In the genomic region with DNA sequence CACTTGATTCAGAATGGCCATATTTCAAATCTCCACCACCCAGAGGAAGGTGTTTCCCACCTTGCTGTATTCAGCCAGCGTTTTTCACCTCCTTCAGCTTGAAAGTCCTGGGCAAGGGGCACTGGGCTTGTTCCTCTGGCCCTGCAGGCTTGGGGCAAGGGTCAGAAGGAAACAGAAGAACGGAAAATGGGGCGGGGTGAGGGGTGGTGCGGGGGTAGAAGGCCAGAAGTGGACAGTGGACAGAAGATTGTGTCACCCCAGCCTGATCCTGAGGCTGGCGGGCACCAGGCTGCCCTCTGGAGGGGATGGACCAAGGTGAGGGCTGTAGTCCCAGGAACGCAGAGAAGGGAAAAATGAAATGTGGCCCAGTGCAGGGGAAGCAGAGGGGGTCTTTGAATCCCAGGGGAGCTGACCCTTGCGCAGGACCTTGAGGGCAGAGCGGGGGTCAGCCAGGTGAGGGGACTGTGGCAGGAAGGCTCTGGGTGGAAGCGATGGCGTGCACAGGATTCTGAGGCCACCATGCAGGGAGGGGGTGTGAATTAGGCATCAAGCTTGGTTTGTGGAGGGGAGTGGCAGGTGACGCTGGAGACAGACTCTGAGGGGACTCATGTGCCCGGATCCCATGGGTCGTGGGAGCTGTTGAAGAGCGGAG, we compare ENCODE assay signal across 1 cellular context.
TF ChIP-seq lines count a peak whose summit lies in the region.

No MANE protein-coding gene starts in this region.

TF ChIP-seq in GM23338, 12 proteins besides CTCF, POLR2A, EP300 and RAD21:
- TF ChIP-seq, protein P1, sequence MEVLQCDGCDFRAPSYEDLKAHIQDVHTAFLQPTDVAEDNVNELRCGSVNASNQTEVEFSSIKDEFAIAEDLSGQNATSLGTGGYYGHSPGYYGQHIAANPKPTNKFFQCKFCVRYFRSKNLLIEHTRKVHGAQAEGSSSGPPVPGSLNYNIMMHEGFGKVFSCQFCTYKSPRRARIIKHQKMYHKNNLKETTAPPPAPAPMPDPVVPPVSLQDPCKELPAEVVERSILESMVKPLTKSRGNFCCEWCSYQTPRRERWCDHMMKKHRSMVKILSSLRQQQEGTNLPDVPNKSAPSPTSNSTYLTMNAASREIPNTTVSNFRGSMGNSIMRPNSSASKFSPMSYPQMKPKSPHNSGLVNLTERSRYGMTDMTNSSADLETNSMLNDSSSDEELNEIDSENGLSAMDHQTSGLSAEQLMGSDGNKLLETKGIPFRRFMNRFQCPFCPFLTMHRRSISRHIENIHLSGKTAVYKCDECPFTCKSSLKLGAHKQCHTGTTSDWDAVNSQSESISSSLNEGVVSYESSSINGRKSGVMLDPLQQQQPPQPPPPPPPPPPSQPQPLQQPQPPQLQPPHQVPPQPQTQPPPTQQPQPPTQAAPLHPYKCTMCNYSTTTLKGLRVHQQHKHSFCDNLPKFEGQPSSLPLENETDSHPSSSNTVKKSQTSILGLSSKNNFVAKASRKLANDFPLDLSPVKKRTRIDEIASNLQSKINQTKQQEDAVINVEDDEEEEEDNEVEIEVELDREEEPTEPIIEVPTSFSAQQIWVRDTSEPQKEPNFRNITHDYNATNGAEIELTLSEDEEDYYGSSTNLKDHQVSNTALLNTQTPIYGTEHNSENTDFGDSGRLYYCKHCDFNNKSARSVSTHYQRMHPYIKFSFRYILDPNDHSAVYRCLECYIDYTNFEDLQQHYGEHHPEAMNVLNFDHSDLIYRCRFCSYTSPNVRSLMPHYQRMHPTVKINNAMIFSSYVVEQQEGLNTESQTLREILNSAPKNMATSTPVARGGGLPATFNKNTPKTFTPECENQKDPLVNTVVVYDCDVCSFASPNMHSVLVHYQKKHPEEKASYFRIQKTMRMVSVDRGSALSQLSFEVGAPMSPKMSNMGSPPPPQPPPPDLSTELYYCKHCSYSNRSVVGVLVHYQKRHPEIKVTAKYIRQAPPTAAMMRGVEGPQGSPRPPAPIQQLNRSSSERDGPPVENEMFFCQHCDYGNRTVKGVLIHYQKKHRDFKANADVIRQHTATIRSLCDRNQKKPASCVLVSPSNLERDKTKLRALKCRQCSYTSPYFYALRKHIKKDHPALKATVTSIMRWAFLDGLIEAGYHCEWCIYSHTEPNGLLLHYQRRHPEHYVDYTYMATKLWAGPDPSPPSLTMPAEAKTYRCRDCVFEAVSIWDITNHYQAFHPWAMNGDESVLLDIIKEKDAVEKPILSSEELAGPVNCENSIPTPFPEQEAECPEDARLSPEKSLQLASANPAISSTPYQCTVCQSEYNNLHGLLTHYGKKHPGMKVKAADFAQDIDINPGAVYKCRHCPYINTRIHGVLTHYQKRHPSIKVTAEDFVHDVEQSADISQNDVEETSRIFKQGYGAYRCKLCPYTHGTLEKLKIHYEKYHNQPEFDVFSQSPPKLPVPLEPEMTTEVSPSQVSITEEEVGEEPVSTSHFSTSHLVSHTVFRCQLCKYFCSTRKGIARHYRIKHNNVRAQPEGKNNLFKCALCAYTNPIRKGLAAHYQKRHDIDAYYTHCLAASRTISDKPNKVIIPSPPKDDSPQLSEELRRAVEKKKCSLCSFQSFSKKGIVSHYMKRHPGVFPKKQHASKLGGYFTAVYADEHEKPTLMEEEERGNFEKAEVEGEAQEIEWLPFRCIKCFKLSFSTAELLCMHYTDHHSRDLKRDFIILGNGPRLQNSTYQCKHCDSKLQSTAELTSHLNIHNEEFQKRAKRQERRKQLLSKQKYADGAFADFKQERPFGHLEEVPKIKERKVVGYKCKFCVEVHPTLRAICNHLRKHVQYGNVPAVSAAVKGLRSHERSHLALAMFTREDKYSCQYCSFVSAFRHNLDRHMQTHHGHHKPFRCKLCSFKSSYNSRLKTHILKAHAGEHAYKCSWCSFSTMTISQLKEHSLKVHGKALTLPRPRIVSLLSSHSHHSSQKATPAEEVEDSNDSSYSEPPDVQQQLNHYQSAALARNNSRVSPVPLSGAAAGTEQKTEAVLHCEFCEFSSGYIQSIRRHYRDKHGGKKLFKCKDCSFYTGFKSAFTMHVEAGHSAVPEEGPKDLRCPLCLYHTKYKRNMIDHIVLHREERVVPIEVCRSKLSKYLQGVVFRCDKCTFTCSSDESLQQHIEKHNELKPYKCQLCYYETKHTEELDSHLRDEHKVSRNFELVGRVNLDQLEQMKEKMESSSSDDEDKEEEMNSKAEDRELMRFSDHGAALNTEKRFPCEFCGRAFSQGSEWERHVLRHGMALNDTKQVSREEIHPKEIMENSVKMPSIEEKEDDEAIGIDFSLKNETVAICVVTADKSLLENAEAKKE (CRISPR knock-in tag; IDR thresholded peaks at IDR 0.05), result no peak
- TF ChIP-seq POLR2AphosphoS5 (IDR thresholded peaks at IDR 0.05; ENCODE audit: low read depth) (no peak), NANOG (IDR thresholded peaks at IDR 0.05; ENCODE audit: borderline replicate concordance) (no peak), ZNF114 (CRISPR knock-in tag; IDR thresholded peaks at IDR 0.05) (no peak), JUNB (IDR thresholded peaks at IDR 0.05; ENCODE audit: unreplicated experiment) (no peak), EZH2 (IDR thresholded peaks at IDR 0.05; ENCODE audit: low read depth, unreplicated experiment) (no peak), ZNF331 (CRISPR knock-in tag; IDR thresholded peaks at IDR 0.05; ENCODE audit: low read depth) (no peak), STAT1 (IDR thresholded peaks at IDR 0.05; ENCODE audit: unreplicated experiment) (no peak), EZH2phosphoT487 (IDR thresholded peaks at IDR 0.05; ENCODE audit: unreplicated experiment) (no peak), CREB1 (CRISPR knock-in tag; IDR thresholded peaks at IDR 0.05; ENCODE audit: low read depth) (no peak)
- TF ChIP-seq, protein P2, sequence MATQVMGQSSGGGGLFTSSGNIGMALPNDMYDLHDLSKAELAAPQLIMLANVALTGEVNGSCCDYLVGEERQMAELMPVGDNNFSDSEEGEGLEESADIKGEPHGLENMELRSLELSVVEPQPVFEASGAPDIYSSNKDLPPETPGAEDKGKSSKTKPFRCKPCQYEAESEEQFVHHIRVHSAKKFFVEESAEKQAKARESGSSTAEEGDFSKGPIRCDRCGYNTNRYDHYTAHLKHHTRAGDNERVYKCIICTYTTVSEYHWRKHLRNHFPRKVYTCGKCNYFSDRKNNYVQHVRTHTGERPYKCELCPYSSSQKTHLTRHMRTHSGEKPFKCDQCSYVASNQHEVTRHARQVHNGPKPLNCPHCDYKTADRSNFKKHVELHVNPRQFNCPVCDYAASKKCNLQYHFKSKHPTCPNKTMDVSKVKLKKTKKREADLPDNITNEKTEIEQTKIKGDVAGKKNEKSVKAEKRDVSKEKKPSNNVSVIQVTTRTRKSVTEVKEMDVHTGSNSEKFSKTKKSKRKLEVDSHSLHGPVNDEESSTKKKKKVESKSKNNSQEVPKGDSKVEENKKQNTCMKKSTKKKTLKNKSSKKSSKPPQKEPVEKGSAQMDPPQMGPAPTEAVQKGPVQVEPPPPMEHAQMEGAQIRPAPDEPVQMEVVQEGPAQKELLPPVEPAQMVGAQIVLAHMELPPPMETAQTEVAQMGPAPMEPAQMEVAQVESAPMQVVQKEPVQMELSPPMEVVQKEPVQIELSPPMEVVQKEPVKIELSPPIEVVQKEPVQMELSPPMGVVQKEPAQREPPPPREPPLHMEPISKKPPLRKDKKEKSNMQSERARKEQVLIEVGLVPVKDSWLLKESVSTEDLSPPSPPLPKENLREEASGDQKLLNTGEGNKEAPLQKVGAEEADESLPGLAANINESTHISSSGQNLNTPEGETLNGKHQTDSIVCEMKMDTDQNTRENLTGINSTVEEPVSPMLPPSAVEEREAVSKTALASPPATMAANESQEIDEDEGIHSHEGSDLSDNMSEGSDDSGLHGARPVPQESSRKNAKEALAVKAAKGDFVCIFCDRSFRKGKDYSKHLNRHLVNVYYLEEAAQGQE (IDR thresholded peaks at IDR 0.05; ENCODE audit: unreplicated experiment), result no peak
- TF ChIP-seq, protein P3, sequence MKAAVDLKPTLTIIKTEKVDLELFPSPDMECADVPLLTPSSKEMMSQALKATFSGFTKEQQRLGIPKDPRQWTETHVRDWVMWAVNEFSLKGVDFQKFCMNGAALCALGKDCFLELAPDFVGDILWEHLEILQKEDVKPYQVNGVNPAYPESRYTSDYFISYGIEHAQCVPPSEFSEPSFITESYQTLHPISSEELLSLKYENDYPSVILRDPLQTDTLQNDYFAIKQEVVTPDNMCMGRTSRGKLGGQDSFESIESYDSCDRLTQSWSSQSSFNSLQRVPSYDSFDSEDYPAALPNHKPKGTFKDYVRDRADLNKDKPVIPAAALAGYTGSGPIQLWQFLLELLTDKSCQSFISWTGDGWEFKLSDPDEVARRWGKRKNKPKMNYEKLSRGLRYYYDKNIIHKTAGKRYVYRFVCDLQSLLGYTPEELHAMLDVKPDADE (IDR thresholded peaks at IDR 0.05), result no peak
